37 cellular contexts compared by ENCODE assay signal in genomic region chr15:74802862-74803447, GRCh38. TPM values are rescaled to one million over a fixed set of nuclear protein-coding genes. Genes with fewer than 3 reads are reported as not detected.
"Had no signal": no experiment of that assay in that cellular context is flagged by ENCODE, and none has a peak within 500 bp of the region (broad histone marks: within the 10 kb centered on the region; RNA-seq: fewer than 3 reads in every experiment).

No MANE protein-coding gene starts in this region.

- ATAC-seq: activated CD4-positive, CD25-positive, alpha-beta regulatory T cell treated with anti-CD3 and anti-CD28 coated beads, Interleukin-2, amount 50 U/mL, for 24 hours; activated T-cell treated with anti-CD3 and anti-CD28 coated beads, Interleukin-2, amount 50 U/mL, for 72 hours; body of pancreas; gastroesophageal sphincter; left colon; naive thymus-derived CD4-positive, alpha-beta T cell; upper lobe of right lung had no signal

- H3K9me3 Mint-ChIP-seq: activated CD4-positive, alpha-beta memory T cell treated with anti-CD3 and anti-CD28 coated beads, Interleukin-2, amount 10 ng/mL, durations not matched to agents 7 days and 5 days; activated CD4-positive, alpha-beta T cell treated with anti-CD3 and anti-CD28 coated beads, Interleukin-2, amount 10 ng/mL, durations not matched to agents 24 days and 14 days; activated T-cell treated with anti-CD3 and anti-CD28 coated beads, Interleukin-2, amount 50 U/mL, for 72 hours; immature natural killer cell; memory B cell; T-helper 1 cell treated with Interleukin-12 subunit alpha and Interleukin-12 subunit beta and Interleukin-4 antibody, amounts not matched to agents 30 μg/mL and 1 μg/mL, for 36 hours had no signal

- H3K27me3 Mint-ChIP-seq: activated CD4-positive, alpha-beta memory T cell treated with anti-CD3 and anti-CD28 coated beads, Interleukin-2, amount 10 ng/mL, durations not matched to agents 7 days and 5 days; activated CD4-positive, alpha-beta T cell treated with anti-CD3 and anti-CD28 coated beads, Interleukin-2, amount 10 ng/mL, durations not matched to agents 24 days and 14 days; memory B cell; naive thymus-derived CD4-positive, alpha-beta T cell had no signal

- DNase-seq: activated CD4-positive, alpha-beta memory T cell treated with anti-CD3 and anti-CD28 coated beads, Interleukin-2, amount 10 ng/mL, durations not matched to agents 7 days and 5 days; activated CD4-positive, alpha-beta T cell treated with anti-CD3 and anti-CD28 coated beads, Interleukin-2, amount 10 ng/mL, durations not matched to agents 24 days and 14 days; activated naive CD4-positive, alpha-beta T cell treated with anti-CD3 and anti-CD28 coated beads, Interleukin-2, amount 50 U/mL, for 16 hours; activated T-cell treated with anti-CD3 and anti-CD28 coated beads, Interleukin-2, amount 50 U/mL, for 72 hours; adrenal gland; body of pancreas; cortex of kidney; hippocampal formation; immature natural killer cell; kidney; left colon; midbrain; naive thymus-derived CD4-positive, alpha-beta T cell; stimulated activated CD4-positive, alpha-beta T cell treated with anti-CD3 and anti-CD28 coated beads, Interleukin-1b, Interleukin-23, amount 100 ng/mL, for 48 hours; stimulated activated CD4-positive, alpha-beta T cell treated with anti-CD3 and anti-CD28 coated beads, Interleukin-4, amount 100 ng/mL, for 4 hours; stimulated activated CD8-positive, alpha-beta memory T cell treated with anti-CD3 and anti-CD28 coated beads, Interleukin-4, amount 100 ng/mL, for 48 hours; stimulated activated naive CD4-positive, alpha-beta T cell; SW 1271; T-helper 9 cell; tibial artery; upper lobe of right lung had no signal

- H3K4me3 Mint-ChIP-seq: activated CD4-positive, alpha-beta memory T cell treated with anti-CD3 and anti-CD28 coated beads, Interleukin-2, amount 10 ng/mL, durations not matched to agents 7 days and 5 days; activated CD4-positive, alpha-beta T cell treated with anti-CD3 and anti-CD28 coated beads, Interleukin-2, amount 10 ng/mL, durations not matched to agents 24 days and 14 days; activated T-cell treated with anti-CD3 and anti-CD28 coated beads, Interleukin-2, amount 50 U/mL, for 72 hours; immature natural killer cell; memory B cell; naive thymus-derived CD4-positive, alpha-beta T cell; T-helper 1 cell treated with Interleukin-12 subunit alpha and Interleukin-12 subunit beta and Interleukin-4 antibody, amounts not matched to agents 30 μg/mL and 1 μg/mL, for 36 hours had no signal

- H3K27ac Mint-ChIP-seq: activated CD4-positive, alpha-beta T cell treated with anti-CD3 and anti-CD28 coated beads, Interleukin-2, amount 10 ng/mL, durations not matched to agents 24 days and 14 days; activated T-cell treated with anti-CD3 and anti-CD28 coated beads, Interleukin-2, amount 50 U/mL, for 72 hours; memory B cell; T-helper 1 cell treated with Interleukin-12 subunit alpha and Interleukin-12 subunit beta and Interleukin-4 antibody, amounts not matched to agents 30 μg/mL and 1 μg/mL, for 36 hours had no signal

RNA-seq across cellular contexts. Expression of gene LMAN1L, which starts 9.7 kb away (rescaled TPM):
- total RNA-seq: body of pancreas, cardiac muscle cell, endothelial cell of umbilical vein, fibroblast of lung, fibroblast of villous mesenchyme, kidney, omental fat pad, pulmonary artery endothelial cell, smooth muscle cell, upper lobe of right lung had no signal

RNA-seq across cellular contexts. Expression of gene CPLX3, which starts 23.5 kb away (rescaled TPM):
- total RNA-seq: aorta, body of pancreas, cardiac muscle cell, endothelial cell of umbilical vein, fibroblast of lung, fibroblast of villous mesenchyme, gastroesophageal sphincter, kidney, omental fat pad, pulmonary artery endothelial cell, upper lobe of right lung had no signal

RNA-seq across cellular contexts. Expression of gene CYP1A2, which starts 54.3 kb away (rescaled TPM):
- total RNA-seq: activated CD4-positive, alpha-beta memory T cell treated with anti-CD3 and anti-CD28 coated beads, Interleukin-2, amount 10 ng/mL, durations not matched to agents 7 days and 5 days; activated CD4-positive, alpha-beta T cell treated with anti-CD3 and anti-CD28 coated beads, Interleukin-2, amount 10 ng/mL, durations not matched to agents 24 days and 14 days; activated T-cell treated with anti-CD3 and anti-CD28 coated beads, Interleukin-2, amount 50 U/mL, for 72 hours; adrenal gland; aorta; body of pancreas; cardiac muscle cell; cerebellum; endothelial cell of umbilical vein; fibroblast of lung; fibroblast of villous mesenchyme; gastroesophageal sphincter; kidney; left colon; lower leg skin; naive thymus-derived CD4-positive, alpha-beta T cell; pulmonary artery endothelial cell; right atrium auricular region; smooth muscle cell; suprapubic skin had no signal
